Comparison of ENCODE assay signal across 1 cellular context in the genomic region with DNA sequence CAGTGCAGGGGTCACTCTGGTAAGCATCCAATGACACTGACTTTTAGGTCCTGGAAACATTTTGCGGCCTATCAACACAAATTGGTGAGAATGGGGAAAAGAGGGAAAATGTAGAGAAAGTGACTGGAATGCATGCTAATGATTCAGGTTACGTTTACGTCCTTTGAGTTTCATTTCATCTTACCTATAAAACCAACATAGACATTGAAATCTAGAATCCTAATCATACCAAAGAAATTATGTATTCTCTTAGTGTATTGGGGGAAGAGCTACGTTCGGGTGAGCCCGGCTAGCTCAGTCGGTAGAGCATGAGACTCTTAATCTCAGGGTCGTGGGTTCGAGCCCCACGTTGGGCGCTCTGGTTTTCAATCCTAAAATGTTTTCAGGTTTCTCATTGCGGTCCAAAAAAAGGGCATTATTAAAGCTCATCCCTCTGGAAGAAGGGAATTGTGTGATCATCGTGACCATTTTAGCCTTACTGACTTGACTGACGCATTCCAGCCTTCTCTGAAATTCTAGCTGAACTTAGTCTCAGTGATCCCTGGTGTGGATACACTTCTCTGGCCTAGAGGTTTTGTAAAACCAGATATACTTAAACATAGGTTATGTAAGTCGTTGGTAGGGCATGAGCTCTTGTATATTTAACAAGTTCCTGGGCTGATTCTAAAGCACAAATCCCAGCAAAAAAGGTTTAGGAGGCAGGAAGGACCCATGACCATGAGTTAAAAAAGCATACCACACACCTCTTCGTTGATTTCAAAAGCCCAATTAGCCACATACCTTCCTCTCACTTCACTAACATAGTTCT.
TF ChIP-seq lines count a peak whose summit lies in the region.

No MANE protein-coding gene starts in this region.

TF ChIP-seq in GM12878, 131 proteins besides CTCF, POLR2A, EP300 and RAD21 (continued from another document):
- TF ChIP-seq, protein P1, sequence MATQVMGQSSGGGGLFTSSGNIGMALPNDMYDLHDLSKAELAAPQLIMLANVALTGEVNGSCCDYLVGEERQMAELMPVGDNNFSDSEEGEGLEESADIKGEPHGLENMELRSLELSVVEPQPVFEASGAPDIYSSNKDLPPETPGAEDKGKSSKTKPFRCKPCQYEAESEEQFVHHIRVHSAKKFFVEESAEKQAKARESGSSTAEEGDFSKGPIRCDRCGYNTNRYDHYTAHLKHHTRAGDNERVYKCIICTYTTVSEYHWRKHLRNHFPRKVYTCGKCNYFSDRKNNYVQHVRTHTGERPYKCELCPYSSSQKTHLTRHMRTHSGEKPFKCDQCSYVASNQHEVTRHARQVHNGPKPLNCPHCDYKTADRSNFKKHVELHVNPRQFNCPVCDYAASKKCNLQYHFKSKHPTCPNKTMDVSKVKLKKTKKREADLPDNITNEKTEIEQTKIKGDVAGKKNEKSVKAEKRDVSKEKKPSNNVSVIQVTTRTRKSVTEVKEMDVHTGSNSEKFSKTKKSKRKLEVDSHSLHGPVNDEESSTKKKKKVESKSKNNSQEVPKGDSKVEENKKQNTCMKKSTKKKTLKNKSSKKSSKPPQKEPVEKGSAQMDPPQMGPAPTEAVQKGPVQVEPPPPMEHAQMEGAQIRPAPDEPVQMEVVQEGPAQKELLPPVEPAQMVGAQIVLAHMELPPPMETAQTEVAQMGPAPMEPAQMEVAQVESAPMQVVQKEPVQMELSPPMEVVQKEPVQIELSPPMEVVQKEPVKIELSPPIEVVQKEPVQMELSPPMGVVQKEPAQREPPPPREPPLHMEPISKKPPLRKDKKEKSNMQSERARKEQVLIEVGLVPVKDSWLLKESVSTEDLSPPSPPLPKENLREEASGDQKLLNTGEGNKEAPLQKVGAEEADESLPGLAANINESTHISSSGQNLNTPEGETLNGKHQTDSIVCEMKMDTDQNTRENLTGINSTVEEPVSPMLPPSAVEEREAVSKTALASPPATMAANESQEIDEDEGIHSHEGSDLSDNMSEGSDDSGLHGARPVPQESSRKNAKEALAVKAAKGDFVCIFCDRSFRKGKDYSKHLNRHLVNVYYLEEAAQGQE (IDR thresholded peaks at IDR 0.05; ENCODE audit: low read depth, low read length), result no peak
- TF ChIP-seq, protein P2, sequence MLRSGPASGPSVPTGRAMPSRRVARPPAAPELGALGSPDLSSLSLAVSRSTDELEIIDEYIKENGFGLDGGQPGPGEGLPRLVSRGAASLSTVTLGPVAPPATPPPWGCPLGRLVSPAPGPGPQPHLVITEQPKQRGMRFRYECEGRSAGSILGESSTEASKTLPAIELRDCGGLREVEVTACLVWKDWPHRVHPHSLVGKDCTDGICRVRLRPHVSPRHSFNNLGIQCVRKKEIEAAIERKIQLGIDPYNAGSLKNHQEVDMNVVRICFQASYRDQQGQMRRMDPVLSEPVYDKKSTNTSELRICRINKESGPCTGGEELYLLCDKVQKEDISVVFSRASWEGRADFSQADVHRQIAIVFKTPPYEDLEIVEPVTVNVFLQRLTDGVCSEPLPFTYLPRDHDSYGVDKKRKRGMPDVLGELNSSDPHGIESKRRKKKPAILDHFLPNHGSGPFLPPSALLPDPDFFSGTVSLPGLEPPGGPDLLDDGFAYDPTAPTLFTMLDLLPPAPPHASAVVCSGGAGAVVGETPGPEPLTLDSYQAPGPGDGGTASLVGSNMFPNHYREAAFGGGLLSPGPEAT (IDR thresholded peaks at IDR 0.05; ENCODE audit: low read depth), result no peak
- no peak for TF ChIP-seq CHD1 (IDR thresholded peaks at IDR 0.05; ENCODE audit: low read depth, low read length)
- TF ChIP-seq YBX1 (IDR thresholded peaks at IDR 0.05), result no peak
- TF ChIP-seq YY1 (IDR thresholded peaks at IDR 0.05; ENCODE audit: low read depth, low read length), result 0 out of 2 replicates have a peak, but pooled peaks have one; percentile 19
